1 cellular context compared by ENCODE assay signal in the genomic region with DNA sequence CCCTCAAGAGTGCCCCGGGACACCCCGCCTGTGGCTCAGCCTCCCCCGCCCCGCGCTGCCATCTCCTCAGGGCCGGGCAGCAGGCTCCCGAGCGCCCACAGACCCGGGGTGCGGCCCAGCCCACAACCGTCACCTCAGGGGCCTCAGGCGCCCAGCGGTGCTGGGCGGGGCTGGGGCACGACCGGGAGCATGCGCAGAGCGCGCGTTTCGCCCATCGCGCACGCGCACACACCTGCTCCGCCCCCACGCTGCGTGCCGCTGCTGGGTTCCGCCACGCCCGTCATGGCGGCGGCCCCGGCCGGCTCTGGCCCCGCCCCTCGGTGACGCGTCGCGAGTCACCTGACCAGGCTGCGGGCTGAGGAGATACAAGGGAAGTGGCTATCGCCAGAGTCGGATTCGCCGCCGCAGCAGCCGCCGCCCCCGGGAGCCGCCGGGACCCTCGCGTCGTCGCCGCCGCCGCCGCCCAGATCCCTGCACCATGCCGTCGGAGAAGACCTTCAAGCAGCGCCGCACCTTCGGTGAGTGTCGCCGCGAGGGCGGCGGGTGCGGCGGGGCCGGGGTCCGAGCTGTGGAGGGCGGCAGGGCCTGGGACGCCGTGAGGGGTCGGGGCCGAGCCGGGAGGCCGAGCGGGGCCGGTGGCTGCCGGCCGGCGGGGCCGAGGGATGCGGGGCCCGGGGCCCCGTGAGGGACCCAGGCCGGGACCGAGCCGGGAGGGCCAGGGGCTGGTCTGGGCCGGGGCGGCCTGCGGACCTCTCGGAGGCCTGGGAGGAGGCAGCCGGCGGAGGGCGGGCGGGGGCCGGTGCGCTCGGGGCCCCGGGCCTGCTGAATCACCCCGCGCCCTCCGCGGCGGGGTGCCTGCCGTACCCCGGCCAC.
A peak's percentile ranks its signal among the peaks of the same experiment; 100 is the strongest.
TF ChIP-seq lines count a peak whose summit lies in the region.

A gene (plus strand): TSS at position 387 of the 873 bp plus-strand sequence. CDS start 92 bp downstream, at position 479.

TF ChIP-seq in K562, 482 proteins besides CTCF, POLR2A, EP300 and RAD21 (continued from another document):
- TF ChIP-seq, protein P1, sequence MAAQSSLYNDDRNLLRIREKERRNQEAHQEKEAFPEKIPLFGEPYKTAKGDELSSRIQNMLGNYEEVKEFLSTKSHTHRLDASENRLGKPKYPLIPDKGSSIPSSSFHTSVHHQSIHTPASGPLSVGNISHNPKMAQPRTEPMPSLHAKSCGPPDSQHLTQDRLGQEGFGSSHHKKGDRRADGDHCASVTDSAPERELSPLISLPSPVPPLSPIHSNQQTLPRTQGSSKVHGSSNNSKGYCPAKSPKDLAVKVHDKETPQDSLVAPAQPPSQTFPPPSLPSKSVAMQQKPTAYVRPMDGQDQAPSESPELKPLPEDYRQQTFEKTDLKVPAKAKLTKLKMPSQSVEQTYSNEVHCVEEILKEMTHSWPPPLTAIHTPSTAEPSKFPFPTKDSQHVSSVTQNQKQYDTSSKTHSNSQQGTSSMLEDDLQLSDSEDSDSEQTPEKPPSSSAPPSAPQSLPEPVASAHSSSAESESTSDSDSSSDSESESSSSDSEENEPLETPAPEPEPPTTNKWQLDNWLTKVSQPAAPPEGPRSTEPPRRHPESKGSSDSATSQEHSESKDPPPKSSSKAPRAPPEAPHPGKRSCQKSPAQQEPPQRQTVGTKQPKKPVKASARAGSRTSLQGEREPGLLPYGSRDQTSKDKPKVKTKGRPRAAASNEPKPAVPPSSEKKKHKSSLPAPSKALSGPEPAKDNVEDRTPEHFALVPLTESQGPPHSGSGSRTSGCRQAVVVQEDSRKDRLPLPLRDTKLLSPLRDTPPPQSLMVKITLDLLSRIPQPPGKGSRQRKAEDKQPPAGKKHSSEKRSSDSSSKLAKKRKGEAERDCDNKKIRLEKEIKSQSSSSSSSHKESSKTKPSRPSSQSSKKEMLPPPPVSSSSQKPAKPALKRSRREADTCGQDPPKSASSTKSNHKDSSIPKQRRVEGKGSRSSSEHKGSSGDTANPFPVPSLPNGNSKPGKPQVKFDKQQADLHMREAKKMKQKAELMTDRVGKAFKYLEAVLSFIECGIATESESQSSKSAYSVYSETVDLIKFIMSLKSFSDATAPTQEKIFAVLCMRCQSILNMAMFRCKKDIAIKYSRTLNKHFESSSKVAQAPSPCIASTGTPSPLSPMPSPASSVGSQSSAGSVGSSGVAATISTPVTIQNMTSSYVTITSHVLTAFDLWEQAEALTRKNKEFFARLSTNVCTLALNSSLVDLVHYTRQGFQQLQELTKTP (IDR thresholded peaks at IDR 0.05; ENCODE audit: low read depth in 1 of 2, partially characterized antibody in 2 of 2): no peak
- TF ChIP-seq KDM2B (CRISPR knock-in tag; IDR thresholded peaks at IDR 0.05) (no peak), TCF3 (CRISPR knock-in tag; IDR thresholded peaks at IDR 0.05) (no peak), GABPB1 (CRISPR knock-in tag; IDR thresholded peaks at IDR 0.05) (peak; percentile 80), GATA2 (CRISPR knock-in tag; IDR thresholded peaks at IDR 0.05) (no peak), ZNF41 (CRISPR knock-in tag; conservative IDR thresholded peaks at IDR 0.05) (no peak)
- TF ChIP-seq, protein P2, sequence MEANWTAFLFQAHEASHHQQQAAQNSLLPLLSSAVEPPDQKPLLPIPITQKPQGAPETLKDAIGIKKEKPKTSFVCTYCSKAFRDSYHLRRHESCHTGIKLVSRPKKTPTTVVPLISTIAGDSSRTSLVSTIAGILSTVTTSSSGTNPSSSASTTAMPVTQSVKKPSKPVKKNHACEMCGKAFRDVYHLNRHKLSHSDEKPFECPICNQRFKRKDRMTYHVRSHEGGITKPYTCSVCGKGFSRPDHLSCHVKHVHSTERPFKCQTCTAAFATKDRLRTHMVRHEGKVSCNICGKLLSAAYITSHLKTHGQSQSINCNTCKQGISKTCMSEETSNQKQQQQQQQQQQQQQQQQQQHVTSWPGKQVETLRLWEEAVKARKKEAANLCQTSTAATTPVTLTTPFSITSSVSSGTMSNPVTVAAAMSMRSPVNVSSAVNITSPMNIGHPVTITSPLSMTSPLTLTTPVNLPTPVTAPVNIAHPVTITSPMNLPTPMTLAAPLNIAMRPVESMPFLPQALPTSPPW (CRISPR knock-in tag; IDR thresholded peaks at IDR 0.05): peak; percentile 93
